In the genomic region with DNA sequence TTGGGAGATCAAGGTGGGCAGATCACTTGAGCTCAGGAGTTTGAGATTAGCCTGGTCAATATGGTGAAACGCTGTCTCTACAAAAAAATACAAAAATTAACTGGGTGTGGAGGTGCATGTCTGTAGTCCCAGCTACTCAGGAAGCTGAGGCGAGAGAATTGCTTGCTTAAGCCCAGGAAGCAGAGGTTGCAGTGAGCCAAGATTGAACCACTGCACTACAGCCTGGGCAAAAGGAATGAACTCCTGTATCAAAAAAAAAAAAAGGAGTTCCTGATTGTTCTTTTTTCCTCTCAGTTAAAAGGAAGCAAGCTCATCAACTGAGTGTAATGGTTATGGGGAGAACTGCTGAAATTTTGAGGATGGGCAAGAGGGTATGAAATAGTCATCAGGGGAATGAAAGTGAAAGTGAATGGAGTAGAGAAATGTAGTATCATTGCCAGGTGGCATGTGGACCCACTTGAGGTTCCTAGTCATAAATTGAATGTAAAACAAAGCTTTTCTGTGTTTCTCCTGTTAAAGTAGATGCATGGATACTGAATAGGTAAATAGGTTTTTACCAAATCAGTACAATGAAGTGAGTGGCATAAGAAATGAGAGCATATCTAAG, we compare ENCODE assay signal across 11 cellular contexts. TPM values are rescaled to one million over a fixed set of nuclear protein-coding genes. Genes with fewer than 3 reads are reported as not detected.
DNase-seq lines count a peak whose midpoint lies in the region; ATAC-seq and TF ChIP-seq lines count a peak whose summit lies in the region.
"Had no signal": no experiment of that assay in that cellular context is flagged by ENCODE, and none has a peak within 500 bp of the region (broad histone marks: within the 10 kb centered on the region; RNA-seq: fewer than 3 reads in every experiment).

No MANE protein-coding gene starts in this region.

- H3K9me3 Mint-ChIP-seq in natural killer cell: no peaks in the 10 kb centered on the region

- peaks cover 9% of the 10 kb centered on the region for H3K36me3 Mint-ChIP-seq in natural killer cell

- H3K27me3 Mint-ChIP-seq in natural killer cell (ENCODE audit: low read depth in 2 of 2): no peaks in the 10 kb centered on the region

- no peak overlapping the region for H3K27ac Mint-ChIP-seq in natural killer cell

- H3K4me3 Mint-ChIP-seq in natural killer cell: no peak overlapping the region

- TF ChIP-seq CTCF in natural killer cell (IDR thresholded peaks at IDR 0.05): no peak

- DNase-seq in NCI-H2196 (lab: John Stamatoyannopoulos, UW; ENCODE audit: unreplicated experiment): peak; percentile 10
- no peak for DNase-seq in NCI-H2196 treated with DMSO at 0.1 percent for 48 hours (lab: John Stamatoyannopoulos, UW; ENCODE audit: unreplicated experiment)
- peak; percentile 22 for DNase-seq in RPMI7951 (ENCODE audit: low read depth)
- no peak for DNase-seq in natural killer cell
- DNase-seq in NCI-H2081 (lab: John Stamatoyannopoulos, UW): no peak
- no peak for DNase-seq in NCI-H2107 (lab: John Stamatoyannopoulos, UW)
- DNase-seq in NCI-H1436 (lab: John Stamatoyannopoulos, UW): no peak
- DNase-seq: posterior cingulate gyrus; stimulated activated CD8-positive, alpha-beta memory T cell treated with anti-CD3 and anti-CD28 coated beads, Interleukin-4, amount 100 ng/mL, for 48 hours had no signal

- ATAC-seq in HG02642 (IDR thresholded peaks at IDR 0.05; ENCODE audit: poor library complexity, unreplicated experiment) (peak; percentile 82), natural killer cell (peak; percentile 77 to 89 (median 79))
- ATAC-seq: K562 had no signal

- intact Hi-C loops in natural killer cell (cut with micrococcal nuclease): loop anchor here (1.0 to 10.0 kb wide), 3 partner anchors 36 to 358 kb away; a partner anchor contains a TSS

- H3K4me1 Mint-ChIP-seq in natural killer cell: peaks cover 0 to 7% of the 10 kb centered on the region in 2 donors

RNA-seq across cellular contexts. Expression of a gene that starts 35.6 kb away (rescaled TPM):
- total RNA-seq in RPMI7951 (2014; rRNA removed; shearing (Covaris generic)): 45.6 and 53.6 TPM in 2 replicates
- total RNA-seq in natural killer cell: 100 to 1,000 TPM in 2 of 3 donors, 10 to 100 TPM in 1; 98.1 to 114 (median 109) TPM

Comparison
In these comparisons a context has a peak if more than half of its experiments do, and no peak if none do; other contexts are left out.
1. DNase-seq: peak in NCI-H2196 (single experiment) and RPMI7951 (single experiment); none in NCI-H2196 treated with DMSO at 0.1 percent for 48 hours (single experiment), natural killer cell (single experiment), NCI-H2081 (0 of 2), NCI-H2107 (single experiment) and NCI-H1436 (single experiment).